ENCODE assay signal across 2 cellular contexts in the genomic region with DNA sequence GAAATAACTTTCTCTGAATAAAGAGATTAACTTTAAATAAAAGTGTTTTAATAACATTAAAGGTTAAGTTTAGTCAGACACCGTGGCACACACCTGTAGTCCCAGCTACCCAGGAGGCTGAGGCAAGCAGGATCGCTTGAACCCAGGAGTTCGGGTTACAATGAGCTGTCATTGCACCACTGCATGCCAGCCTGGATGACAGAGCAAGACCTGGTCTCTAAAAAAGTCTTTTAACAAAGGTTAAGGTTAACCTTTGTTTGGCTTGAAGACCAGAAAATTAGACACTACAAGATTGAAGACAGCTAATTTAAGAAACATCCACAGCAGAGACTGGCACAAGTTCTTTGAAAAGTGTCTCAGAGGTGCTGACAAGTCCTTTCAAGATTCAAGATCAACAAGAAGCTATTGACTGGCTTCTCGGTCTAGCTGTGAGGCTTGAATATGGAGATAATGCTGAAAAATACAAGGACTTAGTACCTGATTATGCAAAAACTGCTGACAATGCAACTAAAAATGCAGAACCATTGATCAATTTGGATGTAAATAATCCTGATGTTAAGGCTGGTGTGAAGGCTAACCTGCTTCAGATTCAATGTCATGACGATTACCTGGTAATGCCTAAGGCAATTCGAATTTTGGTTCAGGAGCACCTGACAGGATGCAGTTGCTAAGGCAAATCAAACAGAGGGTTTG.
TF ChIP-seq lines count a peak whose summit lies in the region.

No MANE protein-coding gene starts in this region.

TF ChIP-seq in K562, 482 proteins besides CTCF, POLR2A, EP300 and RAD21 (continued from another document):
- TF ChIP-seq, protein P1, sequence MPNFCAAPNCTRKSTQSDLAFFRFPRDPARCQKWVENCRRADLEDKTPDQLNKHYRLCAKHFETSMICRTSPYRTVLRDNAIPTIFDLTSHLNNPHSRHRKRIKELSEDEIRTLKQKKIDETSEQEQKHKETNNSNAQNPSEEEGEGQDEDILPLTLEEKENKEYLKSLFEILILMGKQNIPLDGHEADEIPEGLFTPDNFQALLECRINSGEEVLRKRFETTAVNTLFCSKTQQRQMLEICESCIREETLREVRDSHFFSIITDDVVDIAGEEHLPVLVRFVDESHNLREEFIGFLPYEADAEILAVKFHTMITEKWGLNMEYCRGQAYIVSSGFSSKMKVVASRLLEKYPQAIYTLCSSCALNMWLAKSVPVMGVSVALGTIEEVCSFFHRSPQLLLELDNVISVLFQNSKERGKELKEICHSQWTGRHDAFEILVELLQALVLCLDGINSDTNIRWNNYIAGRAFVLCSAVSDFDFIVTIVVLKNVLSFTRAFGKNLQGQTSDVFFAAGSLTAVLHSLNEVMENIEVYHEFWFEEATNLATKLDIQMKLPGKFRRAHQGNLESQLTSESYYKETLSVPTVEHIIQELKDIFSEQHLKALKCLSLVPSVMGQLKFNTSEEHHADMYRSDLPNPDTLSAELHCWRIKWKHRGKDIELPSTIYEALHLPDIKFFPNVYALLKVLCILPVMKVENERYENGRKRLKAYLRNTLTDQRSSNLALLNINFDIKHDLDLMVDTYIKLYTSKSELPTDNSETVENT (CRISPR knock-in tag; IDR thresholded peaks at IDR 0.05) = no peak
- TF ChIP-seq MAFG (tag; conservative IDR thresholded peaks at IDR 0.05) (peak; percentile 88), MAFF (IDR thresholded peaks at IDR 0.05; ENCODE audit: low read length) (peak; percentile 93), CEBPG (CRISPR knock-in tag; IDR thresholded peaks at IDR 0.05) (no peak), CEBPG (tag; conservative IDR thresholded peaks at IDR 0.05 in 1 of 2, IDR thresholded peaks at IDR 0.05 in 1 of 2) (no peak), C11orf30 (IDR thresholded peaks at IDR 0.05; ENCODE audit: low read depth) (peak; percentile 89)
TF ChIP-seq in K562: peak in this region for 5.

TF ChIP-seq in SK-N-SH, 30 proteins besides CTCF, POLR2A, EP300 and RAD21 (continued from another document):
- TF ChIP-seq RXRA (IDR thresholded peaks at IDR 0.05; ENCODE audit: borderline replicate concordance, low read depth) = no peak
- no peak for TF ChIP-seq CHD2 (IDR thresholded peaks at IDR 0.05; ENCODE audit: low read length, partially characterized antibody)
- no peak for TF ChIP-seq FOSL2 (IDR thresholded peaks at IDR 0.05; ENCODE audit: borderline replicate concordance, low read depth)
- TF ChIP-seq NRF1 (IDR thresholded peaks at IDR 0.05; ENCODE audit: low read depth, low read length) = no peak
- no peak for TF ChIP-seq FOXM1 (IDR thresholded peaks at IDR 0.05; ENCODE audit: low read depth)
- no peak for TF ChIP-seq MEF2A (IDR thresholded peaks at IDR 0.05; ENCODE audit: borderline replicate concordance, low read depth)
- TF ChIP-seq, protein P2, sequence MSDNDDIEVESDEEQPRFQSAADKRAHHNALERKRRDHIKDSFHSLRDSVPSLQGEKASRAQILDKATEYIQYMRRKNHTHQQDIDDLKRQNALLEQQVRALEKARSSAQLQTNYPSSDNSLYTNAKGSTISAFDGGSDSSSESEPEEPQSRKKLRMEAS (IDR thresholded peaks at IDR 0.05; ENCODE audit: low read depth) = no peak
- TF ChIP-seq, protein P3, sequence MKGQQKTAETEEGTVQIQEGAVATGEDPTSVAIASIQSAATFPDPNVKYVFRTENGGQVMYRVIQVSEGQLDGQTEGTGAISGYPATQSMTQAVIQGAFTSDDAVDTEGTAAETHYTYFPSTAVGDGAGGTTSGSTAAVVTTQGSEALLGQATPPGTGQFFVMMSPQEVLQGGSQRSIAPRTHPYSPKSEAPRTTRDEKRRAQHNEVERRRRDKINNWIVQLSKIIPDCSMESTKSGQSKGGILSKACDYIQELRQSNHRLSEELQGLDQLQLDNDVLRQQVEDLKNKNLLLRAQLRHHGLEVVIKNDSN (IDR thresholded peaks at IDR 0.05; ENCODE audit: borderline replicate concordance, low read depth) = no peak
- TF ChIP-seq RCOR1 (IDR thresholded peaks at IDR 0.05; ENCODE audit: low read length) = no peak
- no peak for TF ChIP-seq FOXJ3 (CRISPR knock-in tag; IDR thresholded peaks at IDR 0.05)
